15 cellular contexts compared by ENCODE assay signal in the genomic region with DNA sequence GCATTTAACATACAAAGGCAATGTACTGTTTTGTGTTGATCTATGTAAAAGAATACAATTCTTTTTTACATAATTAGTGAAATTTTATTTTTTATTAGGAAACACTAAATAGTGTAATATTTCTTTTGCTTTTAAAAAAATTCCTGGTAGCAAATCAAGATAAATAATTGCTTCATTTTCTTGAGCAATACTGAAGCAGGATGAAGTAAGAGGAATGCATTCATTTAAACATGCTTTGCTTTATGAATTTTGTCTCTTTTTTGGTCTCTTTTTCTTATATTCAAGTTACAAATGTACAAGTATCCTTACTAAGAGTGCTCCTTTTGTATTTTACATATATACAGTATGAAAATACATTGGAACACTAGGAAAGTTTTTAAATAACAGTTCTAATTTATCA.
"Had no signal": no experiment of that assay in that cellular context is flagged by ENCODE, and none has a peak within 500 bp of the region (broad histone marks: within the 10 kb centered on the region; RNA-seq: fewer than 3 reads in every experiment).

No MANE protein-coding gene starts in this region.

- ATAC-seq: left ventricle myocardium superior; stimulated activated memory B cell treated with anti-CD40 and anti-IgM and Interleukin-4, amounts not matched to agents 10 μg/mL and 1 μg/mL and 100 μg/mL, for 72 hours; upper lobe of right lung had no signal

- H3K27ac ChIP-seq: ovary, spleen, upper lobe of right lung had no signal

- FAIRE-seq: TTC549 had no signal

- DNase-seq: activated CD4-positive, alpha-beta T cell treated with anti-CD3 and anti-CD28 coated beads, Interleukin-2, amount 10 ng/mL, durations not matched to agents 7 days and 5 days; activated CD4-positive, CD25-positive, alpha-beta regulatory T cell; activated CD8-positive, alpha-beta memory T cell treated with anti-CD3 and anti-CD28 coated beads for 24 hours; activated naive CD4-positive, alpha-beta T cell treated with anti-CD3 and anti-CD28 coated beads, Interleukin-2, amount 10 ng/mL, durations not matched to agents 7 days and 5 days; amniotic stem cell; left ventricle myocardium superior; ovary; spleen; stimulated activated CD4-positive, alpha-beta T cell treated with anti-CD3 and anti-CD28 coated beads, Interleukin-1b, Interleukin-23, amount 100 ng/mL, for 48 hours; T-helper 2 cell; upper lobe of right lung had no signal

- H3K36me3 Mint-ChIP-seq: activated naive CD4-positive, alpha-beta T cell treated with anti-CD3 and anti-CD28 coated beads, Interleukin-2, amount 10 ng/mL, durations not matched to agents 7 days and 5 days; stimulated activated memory B cell treated with anti-CD40 and anti-IgM and Interleukin-4, amounts not matched to agents 10 μg/mL and 1 μg/mL and 100 μg/mL, for 72 hours had no signal

- H3K27ac Mint-ChIP-seq: activated CD4-positive, alpha-beta T cell treated with anti-CD3 and anti-CD28 coated beads, Interleukin-2, amount 10 ng/mL, durations not matched to agents 7 days and 5 days; activated naive CD4-positive, alpha-beta T cell treated with anti-CD3 and anti-CD28 coated beads, Interleukin-2, amount 10 ng/mL, durations not matched to agents 7 days and 5 days; brain; stimulated activated memory B cell treated with anti-CD40 and anti-IgM and Interleukin-4, amounts not matched to agents 10 μg/mL and 1 μg/mL and 100 μg/mL, for 72 hours had no signal

- H3K9me3 ChIP-seq: ovary, spleen, upper lobe of right lung had no signal

- H3K36me3 ChIP-seq: ovary had no signal

- H3K4me1 ChIP-seq: spleen had no signal

- H3K27me3 ChIP-seq: ovary, spleen, upper lobe of right lung had no signal

- H3K4me3 ChIP-seq: ovary, spleen, upper lobe of right lung had no signal

- H3K9me3 Mint-ChIP-seq: activated CD4-positive, alpha-beta T cell treated with anti-CD3 and anti-CD28 coated beads, Interleukin-2, amount 10 ng/mL, durations not matched to agents 7 days and 5 days; activated naive CD4-positive, alpha-beta T cell treated with anti-CD3 and anti-CD28 coated beads, Interleukin-2, amount 10 ng/mL, durations not matched to agents 7 days and 5 days; brain; neural crest cell; stimulated activated memory B cell treated with anti-CD40 and anti-IgM and Interleukin-4, amounts not matched to agents 10 μg/mL and 1 μg/mL and 100 μg/mL, for 72 hours had no signal
